24 cellular contexts compared by ENCODE assay signal in the genomic region with DNA sequence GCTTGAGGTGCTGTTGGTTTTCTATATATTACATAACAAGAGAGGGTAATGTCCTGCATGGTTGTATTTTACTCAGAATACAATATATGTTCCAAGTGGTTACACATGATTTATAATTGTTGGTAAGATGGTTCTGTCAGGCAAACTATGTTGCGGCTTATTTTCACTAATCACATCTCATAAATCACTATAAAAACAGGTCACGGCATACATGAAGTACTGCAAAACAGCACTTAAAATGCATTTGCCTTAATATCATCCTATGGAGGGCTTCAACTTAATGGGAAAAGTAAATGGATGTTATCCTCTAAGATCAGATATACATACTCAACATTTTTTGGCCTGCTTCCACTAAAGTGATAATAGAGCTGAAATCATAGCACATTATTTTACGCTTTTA.
DNase-seq lines count a peak whose midpoint lies in the region; ATAC-seq and TF ChIP-seq lines count a peak whose summit lies in the region.
"Had no signal": no experiment of that assay in that cellular context is flagged by ENCODE, and none has a peak within 500 bp of the region (broad histone marks: within the 10 kb centered on the region; RNA-seq: fewer than 3 reads in every experiment).

No MANE protein-coding gene starts in this region.

- no peak overlapping the region for H2AFZ ChIP-seq in SK-N-SH (ENCODE audit: low read depth)

- no peaks in the 10 kb centered on the region for H3K9me2 ChIP-seq in SK-N-SH

- DNase-seq in NCI-H1417 (lab: John Stamatoyannopoulos, UW) (peak; percentile 23 to 84 (median 82)), NCI-H187 treated with DMSO at 0.1 percent for 48 hours (lab: John Stamatoyannopoulos, UW) (peak; percentile 68), SK-N-SH (peak; percentile 12), NCI-H2196 (lab: John Stamatoyannopoulos, UW; ENCODE audit: unreplicated experiment) (no peak), activated T-cell treated with anti-CD3 and anti-CD28 coated beads for 4 hours (no peak)
- DNase-seq: AML-193; CD4-positive, alpha-beta T cell; GF-D8; Karpas-422; NCI-H1092; NCI-H1694 treated with DMSO at 0.1 percent for 48 hours; NCI-H2107; NCI-H2227 treated with DMSO at 0.1 percent for 48 hours; NCI-H526 treated with DMSO at 0.1 percent for 48 hours; SHP77; T-helper 17 cell had no signal

- H3K4me3 ChIP-seq in SK-N-SH (ENCODE audit: low read depth in 2 of 2, low read length in 1 of 2) = no peak overlapping the region
- H3K4me3 ChIP-seq: A549; BLaER1 treated with 17β-estradiol and CSF1 and Interleukin-3, amounts not matched to agents 10 nM and 100 nM had no signal

- H3K27me3 ChIP-seq in SK-N-SH (ENCODE audit: insufficient read depth) = no peaks in the 10 kb centered on the region
- H3K27me3 ChIP-seq: BLaER1 treated with 17β-estradiol and CSF1 and Interleukin-3, amounts not matched to agents 10 nM and 100 nM had no signal

- H3K27ac ChIP-seq in SK-N-SH (ENCODE audit: low read depth in 2 of 2, low read length in 1 of 2) = peak overlapping the region in 1 of 2 experiments; percentile 62; a peak in 1 of 4 replicates
- H3K27ac ChIP-seq: A549; BLaER1 treated with 17β-estradiol and CSF1 and Interleukin-3, amounts not matched to agents 10 nM and 100 nM; RWPE1 had no signal

- POLR2A ChIA-PET in SK-N-SH (lab: Yijun Ruan, JAX) = no interaction called here

- no peaks in the 10 kb centered on the region for H3F3A ChIP-seq in SK-N-SH (replicated peaks; ENCODE audit: insufficient read depth)

- ATAC-seq in GM21576 (IDR thresholded peaks at IDR 0.05; ENCODE audit: unreplicated experiment) = no peak
- ATAC-seq in GM18858 (IDR thresholded peaks at IDR 0.05; ENCODE audit: unreplicated experiment) = no peak
- ATAC-seq: A549, HCT116, HepG2, Panc1, T-helper 17 cell had no signal

- 65% methylated on average over 3 of the region's 3 CpGs for WGBS in SK-N-SH (ENCODE audit: low lambda C conversion rate)

- H3K9me3 ChIP-seq in SK-N-SH = no peaks in the 10 kb centered on the region
- H3K9me3 ChIP-seq: A549; BLaER1 treated with 17β-estradiol and CSF1 and Interleukin-3, amounts not matched to agents 10 nM and 100 nM had no signal

- CTCF ChIA-PET in SK-N-SH (lab: Yijun Ruan, JAX) = no interaction called here

- TF ChIP-seq RAD21 in SK-N-SH (IDR thresholded peaks at IDR 0.05; ENCODE audit: low read length) = no peak

- no peaks in the 10 kb centered on the region for H3K79me2 ChIP-seq in SK-N-SH (ENCODE audit: insufficient read depth)

- TF ChIP-seq CTCF in SK-N-SH (IDR thresholded peaks at IDR 0.05) = no peak

- no peaks in the 10 kb centered on the region for H4K20me1 ChIP-seq in SK-N-SH (ENCODE audit: insufficient read depth)
- H4K20me1 ChIP-seq: BLaER1 treated with 17β-estradiol and CSF1 and Interleukin-3, amounts not matched to agents 10 nM and 100 nM had no signal

- no peak overlapping the region for H3K4me2 ChIP-seq in SK-N-SH
- H3K4me2 ChIP-seq: A549; BLaER1 treated with 17β-estradiol and CSF1 and Interleukin-3, amounts not matched to agents 10 nM and 100 nM had no signal

- H3K9ac ChIP-seq in SK-N-SH = no peak overlapping the region
- H3K9ac ChIP-seq: BLaER1 treated with 17β-estradiol and CSF1 and Interleukin-3, amounts not matched to agents 10 nM and 100 nM had no signal

- peaks cover 0 to 7% of the 10 kb centered on the region in 2 experiments; a peak in 2 of 4 replicates for H3K4me1 ChIP-seq in SK-N-SH (ENCODE audit: control insufficient read depth in 1 of 2, insufficient read depth in 2 of 2, low read depth in 1 of 2, low read length in 1 of 2)
- H3K4me1 ChIP-seq: A549; BLaER1 treated with 17β-estradiol and CSF1 and Interleukin-3, amounts not matched to agents 10 nM and 100 nM had no signal

- peak in 1 of 2 experiments; percentile 21; a peak in 1 of 4 replicates for TF ChIP-seq EP300 in SK-N-SH (IDR thresholded peaks at IDR 0.05; ENCODE audit: borderline replicate concordance in 1 of 2, low read depth in 1 of 2, low read length in 1 of 2)

- no peaks in the 10 kb centered on the region for H3K36me3 ChIP-seq in SK-N-SH (replicated peaks in 1 of 2; ENCODE audit: control insufficient read depth in 1 of 2, insufficient read depth in 2 of 2, low read length in 1 of 2)
- H3K36me3 ChIP-seq: BLaER1 treated with 17β-estradiol and CSF1 and Interleukin-3, amounts not matched to agents 10 nM and 100 nM had no signal

TF ChIP-seq in SK-N-SH, 30 proteins besides CTCF, POLR2A, EP300 and RAD21:
- TF ChIP-seq SMC3 (IDR thresholded peaks at IDR 0.05; ENCODE audit: low read depth, low read length) (no peak), RXRA (IDR thresholded peaks at IDR 0.05; ENCODE audit: borderline replicate concordance, low read depth) (no peak), TEAD4 (IDR thresholded peaks at IDR 0.05; ENCODE audit: borderline replicate concordance, insufficient read depth) (0 out of 2 replicates have a peak, but pooled peaks have one; percentile 11), TCF12 (IDR thresholded peaks at IDR 0.05) (peak; percentile 25), GATA2 (CRISPR knock-in tag; IDR thresholded peaks at IDR 0.05) (peak; percentile 60), NFIC (IDR thresholded peaks at IDR 0.05; ENCODE audit: borderline replicate concordance) (peak; percentile 15; the same call in 1 of the 2 replicates), GABPA (IDR thresholded peaks at IDR 0.05; ENCODE audit: low read depth) (no peak)
TF ChIP-seq in SK-N-SH: peak in this region for 4.

Comparison
In these comparisons a context has a peak if more than half of its experiments do, and no peak if none do; other contexts are left out.
1. DNase-seq: peak in NCI-H1417 (3 of 3), NCI-H187 treated with DMSO at 0.1 percent for 48 hours (single experiment) and SK-N-SH (single experiment); none in NCI-H2196 (single experiment) and activated T-cell treated with anti-CD3 and anti-CD28 coated beads for 4 hours (single experiment).